In the genomic region with DNA sequence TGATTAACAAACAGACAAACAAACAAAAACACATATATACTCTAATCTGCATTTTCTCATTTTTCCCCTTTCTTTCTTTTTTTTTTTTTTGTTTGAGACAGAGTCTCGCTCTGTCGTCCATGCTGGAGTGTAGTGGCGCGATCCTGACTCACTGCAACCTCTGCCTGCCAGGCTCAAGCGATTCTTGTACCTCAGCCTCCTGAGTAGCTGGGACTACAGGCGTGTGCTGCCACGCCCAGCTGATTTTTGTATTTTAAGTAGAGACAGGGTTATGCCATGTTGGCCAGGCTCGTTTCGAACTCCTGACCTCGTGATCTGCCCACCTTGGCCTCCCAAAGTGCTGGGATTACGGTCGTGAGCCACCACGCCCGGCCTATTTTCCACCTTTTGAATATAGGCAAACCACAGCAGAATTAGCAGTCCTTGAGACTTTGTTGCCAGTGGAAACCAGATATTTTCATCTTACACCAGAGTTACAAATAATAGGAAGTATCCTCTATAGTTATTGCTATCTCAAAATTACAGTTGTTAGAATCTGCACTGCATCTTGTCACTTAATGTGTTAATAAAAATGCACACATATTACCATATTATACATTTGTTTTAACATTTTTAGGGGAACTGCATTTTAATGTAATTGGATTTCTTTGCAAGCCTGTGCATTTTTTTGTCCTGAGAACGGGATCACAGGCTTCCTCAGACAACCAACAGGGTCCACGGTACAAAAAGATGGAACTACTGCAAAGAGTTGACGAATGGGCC, we compare ENCODE assay signal across 20 cellular contexts.
DNase-seq lines count a peak whose midpoint lies in the region; ATAC-seq and TF ChIP-seq lines count a peak whose summit lies in the region.
"Had no signal": no experiment of that assay in that cellular context is flagged by ENCODE, and none has a peak within 500 bp of the region (broad histone marks: within the 10 kb centered on the region; RNA-seq: fewer than 3 reads in every experiment).

No MANE protein-coding gene starts in this region.

- H3K4me2 ChIP-seq in hepatocyte, result peak overlapping the region; percentile 63

- H3K36me3 Mint-ChIP-seq in Caco-2 (ENCODE audit: insufficient read depth, unreplicated experiment) (peaks cover 7% of the 10 kb centered on the region), osteocyte (ENCODE audit: unreplicated experiment) (no peaks in the 10 kb centered on the region)
- H3K36me3 Mint-ChIP-seq: CD4-positive, CD25-positive, alpha-beta regulatory T cell; IgD-negative memory B cell had no signal

- in situ Hi-C loops in Panc1 (cut with HindIII; ENCODE audit: low pct_unique_long_range_greater_than_20kb, low sequenced_read_pairs), result no loop called here

- DNase-seq in Caco-2 (peak; percentile 84 to 91), Panc1 (ENCODE audit: low read depth, low spot score) (no peak), hepatocyte (ENCODE audit: low spot score) (no peak), osteocyte (ENCODE audit: extremely low spot score, unreplicated experiment) (peak; percentile 11), SHP77 (lab: John Stamatoyannopoulos, UW) (no peak), T-helper 9 cell (no peak)
- DNase-seq in stimulated activated CD8-positive, alpha-beta memory T cell treated with anti-CD3 and anti-CD28 coated beads, Interleukin-4, amount 100 ng/mL, for 48 hours, result no peak
- DNase-seq: CD4-positive, CD25-positive, alpha-beta regulatory T cell; DMS79; GM23248; Karpas-422; NCI-H1417; NCI-H1694 treated with DMSO at 0.1 percent for 48 hours; NCI-H446 treated with DMSO at 0.1 percent for 48 hours; NCI-H526 treated with DMSO at 0.1 percent for 48 hours; SHP77 treated with DMSO at 0.1 percent for 48 hours had no signal

- intact Hi-C loops in Caco-2 (cut with micrococcal nuclease; ENCODE audit: unreplicated experiment), result loop anchor here (1.0 kb wide), 13 partner anchors 15 to 222 kb away; no protein-coding TSS in a partner anchor
- intact Hi-C loops in Panc1 (cut with micrococcal nuclease; ENCODE audit: unreplicated experiment), result no loop called here

- H3K4me3 Mint-ChIP-seq in Caco-2 (ENCODE audit: unreplicated experiment) (peak overlapping the region; percentile 74), osteocyte (ENCODE audit: unreplicated experiment) (no peak overlapping the region)
- H3K4me3 Mint-ChIP-seq: CD4-positive, CD25-positive, alpha-beta regulatory T cell; IgD-negative memory B cell had no signal

- H2AFZ ChIP-seq in hepatocyte, result no peak overlapping the region
- H2AFZ ChIP-seq: GM23248 had no signal

- H3K27ac ChIP-seq in Panc1 (ENCODE audit: low read length), result peak overlapping the region; percentile 100
- peak overlapping the region; percentile 74 for H3K27ac ChIP-seq in hepatocyte
- H3K27ac ChIP-seq: GM23248, SK-N-MC had no signal

- H3K4me1 Mint-ChIP-seq in Caco-2 (ENCODE audit: low read depth, unreplicated experiment) (peaks cover 65% of the 10 kb centered on the region), osteocyte (ENCODE audit: unreplicated experiment) (peaks cover 36% of the 10 kb centered on the region)

- H3K9me3 ChIP-seq in Caco-2 (no peaks in the 10 kb centered on the region), Panc1 (ENCODE audit: control insufficient read depth, insufficient read depth, low read depth, low read length) (no peaks in the 10 kb centered on the region), hepatocyte (ENCODE audit: low read depth) (no peaks in the 10 kb centered on the region)
- H3K9me3 ChIP-seq: HAP-1 had no signal

- peaks cover 56% of the 10 kb centered on the region for H3K4me1 ChIP-seq in Caco-2
- peaks cover 56% of the 10 kb centered on the region for H3K4me1 ChIP-seq in Panc1 (ENCODE audit: control insufficient read depth, insufficient read depth, low read length)
- H3K4me1 ChIP-seq in hepatocyte (ENCODE audit: insufficient read depth), result peaks cover 34% of the 10 kb centered on the region

- no peaks in the 10 kb centered on the region for H3K79me2 ChIP-seq in hepatocyte

- H3K27me3 ChIP-seq in Caco-2 (replicated peaks; ENCODE audit: control insufficient read depth, insufficient read depth, low read length), result no peaks in the 10 kb centered on the region
- no peaks in the 10 kb centered on the region for H3K27me3 ChIP-seq in Panc1 (ENCODE audit: control insufficient read depth, insufficient read depth, low read length)
- no peaks in the 10 kb centered on the region for H3K27me3 ChIP-seq in hepatocyte

- H4K20me1 ChIP-seq in hepatocyte (ENCODE audit: insufficient read depth, poor library complexity, severe bottlenecking), result no peaks in the 10 kb centered on the region

- H3K27me3 Mint-ChIP-seq in Caco-2 (ENCODE audit: insufficient read depth, unreplicated experiment) (no peaks in the 10 kb centered on the region), osteocyte (ENCODE audit: unreplicated experiment) (no peaks in the 10 kb centered on the region)
- H3K27me3 Mint-ChIP-seq: IgD-negative memory B cell had no signal

- H3K9me3 Mint-ChIP-seq in Caco-2 (ENCODE audit: unreplicated experiment) (peaks cover 12% of the 10 kb centered on the region), osteocyte (ENCODE audit: unreplicated experiment) (no peaks in the 10 kb centered on the region)
- H3K9me3 Mint-ChIP-seq: IgD-negative memory B cell had no signal

- H3K36me3 ChIP-seq in Caco-2 (ENCODE audit: control insufficient read depth, insufficient read depth, low read length) (no peaks in the 10 kb centered on the region), Panc1 (ENCODE audit: control insufficient read depth, insufficient read depth, low read length) (no peaks in the 10 kb centered on the region), hepatocyte (replicated peaks; ENCODE audit: insufficient read depth, low read depth) (no peaks in the 10 kb centered on the region)
- H3K36me3 ChIP-seq: HAP-1 had no signal

- H3K4me3 ChIP-seq in Caco-2 (ENCODE audit: low read depth, low read length) (peak overlapping the region; percentile 21), Panc1 (ENCODE audit: low read depth in 2 of 2, low read length in 2 of 2) (no peak overlapping the region), hepatocyte (no peak overlapping the region)
- H3K4me3 ChIP-seq: GM23248, HAP-1, SK-N-MC had no signal

- TF ChIP-seq CTCF in Caco-2 (IDR thresholded peaks at IDR 0.05; ENCODE audit: insufficient read depth in 1 of 2, low read depth in 1 of 2, low read length in 1 of 2, severe bottlenecking in 1 of 2, unreplicated experiment in 1 of 2) (no peak), Panc1 (IDR thresholded peaks at IDR 0.05) (no peak), hepatocyte (IDR thresholded peaks at IDR 0.05; ENCODE audit: poor library complexity) (no peak), osteocyte (IDR thresholded peaks at IDR 0.05) (no peak)

- BruUV-seq in Caco-2 (replicated peaks; lab: Mats Ljungman, UMichigan) (no TSS peak), Panc1 (replicated peaks; lab: Mats Ljungman, UMichigan) (no TSS peak)

- ATAC-seq in Panc1 (no peak), GM18870 (IDR thresholded peaks at IDR 0.05; ENCODE audit: unreplicated experiment) (no peak)

- POLR2A ChIA-PET in Caco-2 (lab: Charles Lee), result interaction anchor here (0.7 to 1.3 kb wide), 3 partner anchors 33 to 64 kb away, joined by 5 to 10 read pairs (median 9); no protein-coding TSS in a partner anchor
- POLR2A ChIA-PET in Panc1 (lab: Charles Lee), result no interaction called here

- 68% methylated on average over 17 of the region's 17 CpGs for WGBS in hepatocyte (ENCODE audit: low lambda C conversion rate, missing lambda C conversion rate)

- no peaks in the 10 kb centered on the region for H3K9me2 ChIP-seq in hepatocyte (replicated peaks; ENCODE audit: insufficient read depth)

- CTCF ChIA-PET in Caco-2 (lab: Charles Lee) (interaction anchor here (0.6 to 2.4 kb wide), 8 partner anchors 16 to 208 kb away, joined by 3 to 14 read pairs (median 5); a partner anchor contains a TSS), Panc1 (lab: Charles Lee) (no interaction called here)

- peak overlapping the region; percentile 95 for H3K27ac Mint-ChIP-seq in Caco-2 (ENCODE audit: unreplicated experiment)
- H3K27ac Mint-ChIP-seq in osteocyte (ENCODE audit: unreplicated experiment), result no peak overlapping the region
- H3K27ac Mint-ChIP-seq: IgD-negative memory B cell had no signal

Comparison
In these comparisons a context has a peak if more than half of its experiments do, and no peak if none do; other contexts are left out.
1. DNase-seq: peak in Caco-2 (2 of 2) and osteocyte (single experiment); none in Panc1 (single experiment), hepatocyte (single experiment), stimulated activated CD8-positive, alpha-beta memory T cell treated with anti-CD3 and anti-CD28 coated beads, Interleukin-4, amount 100 ng/mL, for 48 hours (single experiment), SHP77 (0 of 2) and T-helper 9 cell (single experiment).